ENCODE assay signal across 18 cellular contexts in the genomic region with DNA sequence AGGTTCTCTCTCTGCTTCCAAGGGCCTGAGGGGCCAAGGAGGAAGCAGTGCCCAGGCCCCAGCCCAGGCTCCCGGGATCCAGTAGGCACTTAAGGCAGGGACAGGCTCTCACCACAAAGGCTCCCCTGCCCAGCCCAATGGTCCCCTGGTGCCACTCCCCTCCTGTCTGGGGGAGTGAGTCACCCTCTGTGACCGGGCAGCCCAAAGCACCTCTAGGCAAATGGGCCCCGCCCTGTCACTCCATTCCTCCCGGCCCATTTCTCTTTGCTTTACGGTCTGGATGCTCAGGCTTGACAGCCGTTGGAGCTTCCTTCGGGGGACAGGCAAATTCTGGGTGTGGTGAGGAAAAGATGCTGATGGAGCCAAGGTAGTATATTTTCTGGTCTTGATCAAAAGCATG. TPM values are rescaled to one million over a fixed set of nuclear protein-coding genes. Genes with fewer than 3 reads are reported as not detected.
DNase-seq lines count a peak whose midpoint lies in the region; ATAC-seq and TF ChIP-seq lines count a peak whose summit lies in the region.
"Had no signal": no experiment of that assay in that cellular context is flagged by ENCODE, and none has a peak within 500 bp of the region (broad histone marks: within the 10 kb centered on the region; RNA-seq: fewer than 3 reads in every experiment).

A gene with protein sequence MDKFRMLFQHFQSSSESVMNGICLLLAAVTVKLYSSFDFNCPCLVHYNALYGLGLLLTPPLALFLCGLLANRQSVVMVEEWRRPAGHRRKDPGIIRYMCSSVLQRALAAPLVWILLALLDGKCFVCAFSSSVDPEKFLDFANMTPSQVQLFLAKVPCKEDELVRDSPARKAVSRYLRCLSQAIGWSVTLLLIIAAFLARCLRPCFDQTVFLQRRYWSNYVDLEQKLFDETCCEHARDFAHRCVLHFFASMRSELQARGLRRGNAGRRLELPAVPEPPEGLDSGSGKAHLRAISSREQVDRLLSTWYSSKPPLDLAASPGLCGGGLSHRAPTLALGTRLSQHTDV (minus strand): TSS at position 106 of the 400 bp plus-strand sequence. CDS start 208 bp downstream, outside the sequence.

- no peaks in the 10 kb centered on the region for H3K4me1 ChIP-seq in foreskin keratinocyte
- no peaks in the 10 kb centered on the region for H3K4me1 ChIP-seq in A673 (ENCODE audit: insufficient read depth, low read length, poor library complexity, severe bottlenecking)
- H3K4me1 ChIP-seq in SJCRH30 = peaks cover 31% of the 10 kb centered on the region

- H3K36me3 Mint-ChIP-seq in stimulated activated naive B cell treated with anti-CD40 and anti-IgM and Interleukin-4, amounts not matched to agents 10 μg/mL and 1 μg/mL and 100 μg/mL, for 72 hours = no peaks in the 10 kb centered on the region

- POLR2A ChIA-PET in A673 (lab: Charles Lee; ENCODE audit: low non-redundant PET) = no interaction called here

- H3K27me3 ChIP-seq in foreskin keratinocyte (peaks cover 5% of the 10 kb centered on the region), A673 (replicated peaks; ENCODE audit: insufficient read depth, low read depth, low read length, poor library complexity) (no peaks in the 10 kb centered on the region), SJCRH30 (no peaks in the 10 kb centered on the region)
- H3K27me3 ChIP-seq: brain microvascular endothelial cell had no signal

- ATAC-seq in foreskin keratinocyte (peak; percentile 83), GM18873 (IDR thresholded peaks at IDR 0.05; ENCODE audit: low FRiP score, unreplicated experiment) (no peak)
- no peak for ATAC-seq in stimulated activated naive B cell treated with anti-CD40 and anti-IgM and Interleukin-4, amounts not matched to agents 10 μg/mL and 1 μg/mL and 100 μg/mL, for 72 hours (replicated peaks)

- intact Hi-C loops in A673 (cut with micrococcal nuclease; ENCODE audit: unreplicated experiment) = no loop called here

- CTCF ChIA-PET in A673 (lab: Charles Lee) = no interaction called here

- DNase-seq in DMS53 (lab: John Stamatoyannopoulos, UW) (peak; percentile 47), DMS53 treated with DMSO at 0.1 percent for 48 hours (lab: John Stamatoyannopoulos, UW; ENCODE audit: unreplicated experiment) (no peak), NCI-H69 (lab: John Stamatoyannopoulos, UW) (peak; percentile 4), foreskin keratinocyte (no peak), A673 (ENCODE audit: low spot score) (no peak), SJCRH30 (no peak)
- DNase-seq in stimulated activated naive B cell treated with anti-CD40 and anti-IgM and Interleukin-4, amounts not matched to agents 10 μg/mL and 1 μg/mL and 100 μg/mL, for 72 hours = no peak
- DNase-seq: brain microvascular endothelial cell, DMS153, GOT3, left cardiac atrium, NCI-H1930 had no signal

- no peak within 1 kb of the TSS for H3K27ac ChIP-seq in foreskin keratinocyte
- H3K27ac ChIP-seq in A673 (ENCODE audit: low read depth, low read length, poor library complexity, severe bottlenecking) = no peak within 1 kb of the TSS
- no peak within 1 kb of the TSS for H3K27ac ChIP-seq in SJCRH30
- H3K27ac ChIP-seq: 22Rv1, brain microvascular endothelial cell, neutrophil, skin epidermis, thoracic aorta had no signal

- H3K4me3 Mint-ChIP-seq in stimulated activated naive B cell treated with anti-CD40 and anti-IgM and Interleukin-4, amounts not matched to agents 10 μg/mL and 1 μg/mL and 100 μg/mL, for 72 hours = no peak within 1 kb of the TSS

- peaks cover 5 to 8% of the 10 kb centered on the region in 2 donors for H3K4me1 Mint-ChIP-seq in stimulated activated naive B cell treated with anti-CD40 and anti-IgM and Interleukin-4, amounts not matched to agents 10 μg/mL and 1 μg/mL and 100 μg/mL, for 72 hours

- H3K4me3 ChIP-seq in A673 (ENCODE audit: low read depth, low read length, poor library complexity, severe bottlenecking) = no peak within 1 kb of the TSS
- H3K4me3 ChIP-seq in SJCRH30 = no peak within 1 kb of the TSS
- H3K4me3 ChIP-seq: skin epidermis, thoracic aorta had no signal

- BruUV-seq in A673 (replicated peaks; lab: Mats Ljungman, UMichigan) = no TSS peak

- H3K9me3 ChIP-seq in A673 (ENCODE audit: low read depth, low read length, poor library complexity, severe bottlenecking) (no peaks in the 10 kb centered on the region), SJCRH30 (replicated peaks) (no peaks in the 10 kb centered on the region)
- H3K9me3 ChIP-seq: neutrophil, thoracic aorta had no signal

- peak within 1 kb of the TSS; percentile 9 for H3K27ac Mint-ChIP-seq in stimulated activated naive B cell treated with anti-CD40 and anti-IgM and Interleukin-4, amounts not matched to agents 10 μg/mL and 1 μg/mL and 100 μg/mL, for 72 hours
- H3K27ac Mint-ChIP-seq: activated T-helper 2 cell treated with anti-CD3 and anti-CD28 coated beads, Interferon-gamma antibody, Interleukin-2, Interleukin-4, amounts not matched to agents 10 μg/mL and 5 μg/mL and 100 μg/mL, durations not matched to agents 14 hours and 24 hours and 36 hours had no signal

- H3K27me3 Mint-ChIP-seq in stimulated activated naive B cell treated with anti-CD40 and anti-IgM and Interleukin-4, amounts not matched to agents 10 μg/mL and 1 μg/mL and 100 μg/mL, for 72 hours = peaks cover 0 to 6% of the 10 kb centered on the region in 2 donors

- no peaks in the 10 kb centered on the region for H3K9me3 Mint-ChIP-seq in stimulated activated naive B cell treated with anti-CD40 and anti-IgM and Interleukin-4, amounts not matched to agents 10 μg/mL and 1 μg/mL and 100 μg/mL, for 72 hours
- H3K9me3 Mint-ChIP-seq: activated T-helper 2 cell treated with anti-CD3 and anti-CD28 coated beads, Interferon-gamma antibody, Interleukin-2, Interleukin-4, amounts not matched to agents 10 μg/mL and 5 μg/mL and 100 μg/mL, durations not matched to agents 14 hours and 24 hours and 36 hours had no signal

- H3K36me3 ChIP-seq in A673 (ENCODE audit: insufficient read depth, low read length, poor library complexity, severe bottlenecking) = no peaks in the 10 kb centered on the region
- no peaks in the 10 kb centered on the region for H3K36me3 ChIP-seq in SJCRH30
- H3K36me3 ChIP-seq: brain microvascular endothelial cell, neutrophil, thoracic aorta had no signal

- no peak for TF ChIP-seq CTCF in foreskin keratinocyte (conservative IDR thresholded peaks at IDR 0.05)
- no peak for TF ChIP-seq CTCF in A673 (conservative IDR thresholded peaks at IDR 0.05; ENCODE audit: low read depth, low read length)

RNA-seq across cellular contexts. Expression of the gene that starts here (rescaled TPM):
- total RNA-seq in foreskin keratinocyte (not detected in 2 replicates), A673 (2021) (not detected in 2 replicates)
- polyA plus RNA-seq in foreskin keratinocyte = not detected in 2 replicates
- not detected in 2 replicates for total RNA-seq in SJCRH30 (2014; rRNA removed; shearing (Covaris generic))
- total RNA-seq: activated T-helper 2 cell treated with anti-CD3 and anti-CD28 coated beads, Interferon-gamma antibody, Interleukin-2, Interleukin-4, amounts not matched to agents 10 μg/mL and 5 μg/mL and 100 μg/mL, durations not matched to agents 14 hours and 24 hours and 36 hours; left cardiac atrium; thoracic aorta had no signal

Comparison
In these comparisons a context has a peak if more than half of its experiments do, and no peak if none do; other contexts are left out.
1. DNase-seq: peak in DMS53 (single experiment) and NCI-H69 (single experiment); none in DMS53 treated with DMSO at 0.1 percent for 48 hours (single experiment), foreskin keratinocyte (0 of 2), stimulated activated naive B cell treated with anti-CD40 and anti-IgM and Interleukin-4, amounts not matched to agents 10 μg/mL and 1 μg/mL and 100 μg/mL, for 72 hours (single experiment), A673 (single experiment) and SJCRH30 (0 of 2).
2. Peak in ATAC-seq in foreskin keratinocyte; RNA of the gene not detected or under 1 TPM.